ENCODE assay signal across 24 cellular contexts in the genomic region with DNA sequence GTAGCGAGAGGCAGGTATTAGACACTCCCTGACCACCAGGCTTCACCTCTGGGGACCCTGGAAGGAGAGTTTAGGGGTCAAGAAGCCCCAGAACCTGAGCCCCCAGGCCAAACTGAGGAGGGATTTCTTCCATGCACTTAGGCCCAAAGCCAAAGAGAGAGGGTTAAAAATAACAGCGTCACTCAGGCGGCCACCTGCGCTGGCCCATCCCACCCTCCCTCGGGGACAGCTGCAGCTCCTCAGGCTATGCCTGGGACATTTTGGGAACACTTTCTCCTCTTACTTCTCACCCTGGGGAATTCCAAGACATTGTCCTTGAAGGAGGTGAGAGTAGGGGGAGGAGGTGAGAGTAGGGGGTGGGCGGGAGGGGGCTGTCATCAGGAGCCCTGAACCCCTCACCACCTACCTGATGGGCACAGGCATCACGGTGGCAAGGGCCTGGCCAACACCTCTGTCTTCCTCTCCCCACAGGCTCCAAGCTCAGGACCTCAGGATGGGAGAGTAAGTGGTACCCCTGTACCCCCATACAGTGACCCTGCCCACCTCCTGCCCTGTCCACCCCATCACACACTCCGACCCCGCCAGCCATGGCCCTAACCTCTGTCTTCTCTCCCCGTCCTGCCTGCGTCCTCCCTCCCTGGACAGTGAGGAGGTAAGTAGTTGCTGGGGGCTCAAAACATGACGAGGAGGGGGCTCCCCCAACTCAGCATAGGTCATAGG. TPM values are rescaled to one million over a fixed set of nuclear protein-coding genes. Genes with fewer than 3 reads are reported as not detected.
DNase-seq lines count a peak whose midpoint lies in the region; ATAC-seq and TF ChIP-seq lines count a peak whose summit lies in the region.
"Had no signal": no experiment of that assay in that cellular context is flagged by ENCODE, and none has a peak within 500 bp of the region (broad histone marks: within the 10 kb centered on the region; RNA-seq: fewer than 3 reads in every experiment).

No MANE protein-coding gene starts in this region.

- H3K36me3 ChIP-seq in body of pancreas (replicated peaks in 1 of 2; ENCODE audit: insufficient read depth in 1 of 2, low read depth in 2 of 2) (no peaks in the 10 kb centered on the region), gastrocnemius medialis (no peaks in the 10 kb centered on the region)
- H3K36me3 ChIP-seq: heart left ventricle, SJSA1 had no signal

- H3K27ac ChIP-seq in body of pancreas (peak overlapping the region in 3 of 4 donors; percentile 94 to 98 (median 96)), gastrocnemius medialis (peak overlapping the region; percentile 88 to 95 (median 92))
- H3K27ac ChIP-seq: SJSA1 had no signal

- H3K27me3 ChIP-seq in body of pancreas (no peaks in the 10 kb centered on the region), gastrocnemius medialis (no peaks in the 10 kb centered on the region)
- H3K27me3 ChIP-seq: heart left ventricle, SJSA1 had no signal

- TF ChIP-seq CTCF in activated CD8-positive, alpha-beta T cell treated with anti-CD3 and anti-CD28 coated beads for 36 hours (IDR thresholded peaks at IDR 0.05), result no peak
- TF ChIP-seq CTCF in body of pancreas (IDR thresholded peaks at IDR 0.05) (no peak), gastrocnemius medialis (IDR thresholded peaks at IDR 0.05 in 4 of 5, conservative IDR thresholded peaks at IDR 0.05 in 1 of 5) (no peak), endothelial cell (IDR thresholded peaks at IDR 0.05; ENCODE audit: unreplicated experiment) (no peak)

- no peak for ATAC-seq in activated CD8-positive, alpha-beta T cell treated with anti-CD3 and anti-CD28 coated beads, Interleukin-2, amount 10 ng/mL, durations not matched to agents 7 days and 5 days
- ATAC-seq in activated CD8-positive, alpha-beta T cell treated with anti-CD3 and anti-CD28 coated beads for 36 hours, result no peak
- ATAC-seq in HG03066 (IDR thresholded peaks at IDR 0.05; ENCODE audit: low read depth, unreplicated experiment) (peak; percentile 16), body of pancreas (no peak), gastrocnemius medialis (peak; percentile 56 to 58), HG03039 (IDR thresholded peaks at IDR 0.05; ENCODE audit: unreplicated experiment) (no peak)

- H3K4me3 ChIP-seq in body of pancreas (no peak overlapping the region), gastrocnemius medialis (peak overlapping the region; percentile 36 to 57 (median 40))
- H3K4me3 ChIP-seq: SJSA1 had no signal

- TF ChIP-seq POLR2A in body of pancreas (IDR thresholded peaks at IDR 0.05) (no peak), gastrocnemius medialis (IDR thresholded peaks at IDR 0.05) (no peak)

- H3K4me1 ChIP-seq in body of pancreas (peaks cover 79% of the 10 kb centered on the region), gastrocnemius medialis (peaks cover 0 to 28% of the 10 kb centered on the region in 2 donors)

- in situ Hi-C loops in gastrocnemius medialis (cut with MboI; ENCODE audit: low sequenced_read_pairs in 4 of 4), result no loop called here

- peaks cover 24% of the 10 kb centered on the region for H3K4me1 Mint-ChIP-seq in activated CD8-positive, alpha-beta T cell treated with anti-CD3 and anti-CD28 coated beads, Interleukin-2, amount 10 ng/mL, durations not matched to agents 7 days and 5 days (ENCODE audit: low read depth)
- H3K4me1 Mint-ChIP-seq in activated CD8-positive, alpha-beta T cell treated with anti-CD3 and anti-CD28 coated beads for 36 hours (ENCODE audit: low read depth), result peaks cover 19% of the 10 kb centered on the region
- H3K4me1 Mint-ChIP-seq in endothelial cell (ENCODE audit: unreplicated experiment), result no peaks in the 10 kb centered on the region

- 64 to 79% methylated on average over 9 to 12 of the region's 12 CpGs for WGBS in body of pancreas, 2 donors

- no peaks in the 10 kb centered on the region for H3K27me3 Mint-ChIP-seq in activated CD8-positive, alpha-beta T cell treated with anti-CD3 and anti-CD28 coated beads, Interleukin-2, amount 10 ng/mL, durations not matched to agents 7 days and 5 days (ENCODE audit: low read depth)
- H3K27me3 Mint-ChIP-seq in activated CD8-positive, alpha-beta T cell treated with anti-CD3 and anti-CD28 coated beads for 36 hours, result no peaks in the 10 kb centered on the region
- H3K27me3 Mint-ChIP-seq in endothelial cell (ENCODE audit: unreplicated experiment), result peaks cover 3% of the 10 kb centered on the region
- H3K27me3 Mint-ChIP-seq: CD4-positive, alpha-beta memory T cell; type B pancreatic cell had no signal

- H3K9me3 ChIP-seq in body of pancreas, result no peaks in the 10 kb centered on the region
- H3K9me3 ChIP-seq in gastrocnemius medialis, result no peaks in the 10 kb centered on the region
- H3K9me3 ChIP-seq: heart left ventricle, SJSA1 had no signal

- no peaks in the 10 kb centered on the region for H3K36me3 Mint-ChIP-seq in activated CD8-positive, alpha-beta T cell treated with anti-CD3 and anti-CD28 coated beads, Interleukin-2, amount 10 ng/mL, durations not matched to agents 7 days and 5 days (ENCODE audit: low read depth)
- no peaks in the 10 kb centered on the region for H3K36me3 Mint-ChIP-seq in activated CD8-positive, alpha-beta T cell treated with anti-CD3 and anti-CD28 coated beads for 36 hours (ENCODE audit: low read depth)
- no peaks in the 10 kb centered on the region for H3K36me3 Mint-ChIP-seq in endothelial cell (ENCODE audit: low read depth, unreplicated experiment)
- H3K36me3 Mint-ChIP-seq: CD4-positive, alpha-beta memory T cell; type B pancreatic cell had no signal

- DNase-seq in activated CD8-positive, alpha-beta T cell treated with anti-CD3 and anti-CD28 coated beads, Interleukin-2, amount 10 ng/mL, durations not matched to agents 7 days and 5 days, result no peak
- DNase-seq in activated CD8-positive, alpha-beta T cell treated with anti-CD3 and anti-CD28 coated beads for 36 hours, result no peak
- no peak for DNase-seq in body of pancreas
- DNase-seq in gastrocnemius medialis, result peak in 1 of 2 donors; percentile 78
- no peak for DNase-seq in endothelial cell (ENCODE audit: low spot score)
- no peak for DNase-seq in D341Med (ENCODE audit: low spot score)
- DNase-seq: activated CD4-positive, CD25-positive, alpha-beta regulatory T cell; cerebellar nuclear complex; DMS79 treated with DMSO at 0.1 percent for 48 hours; GOT3; NCI-H1048; NCI-H2029 treated with DMSO at 0.1 percent for 48 hours; stimulated activated CD4-positive, alpha-beta T cell treated with anti-CD3 and anti-CD28 coated beads, Interleukin-15, amount 100 ng/mL, for 24 hours; stimulated activated naive CD4-positive, alpha-beta T cell treated with Interleukin-2 at 50 U/mL for 16 hours had no signal

- POLR2A ChIA-PET in activated CD8-positive, alpha-beta T cell treated with anti-CD3 and anti-CD28 coated beads, Interleukin-2, amount 10 ng/mL, durations not matched to agents 7 days and 5 days (lab: Charles Lee), result interaction anchor here (1.0 kb wide), 2 partner anchors 14 to 52 kb away, joined by 3 read pairs; partner anchors contain the start of gene PRR33
- POLR2A ChIA-PET in activated CD8-positive, alpha-beta T cell treated with anti-CD3 and anti-CD28 coated beads for 36 hours (lab: Charles Lee), result interaction anchor here (1.1 to 1.3 kb wide), 2 partner anchors 52 to 145 kb away, joined by 3 read pairs; no protein-coding TSS in a partner anchor

- CTCF ChIA-PET in activated CD8-positive, alpha-beta T cell treated with anti-CD3 and anti-CD28 coated beads, Interleukin-2, amount 10 ng/mL, durations not matched to agents 7 days and 5 days (lab: Charles Lee), result interaction anchor here (1.0 to 1.4 kb wide), 6 partner anchors 43 to 163 kb away, joined by 3 to 8 read pairs (median 3); no protein-coding TSS in a partner anchor
- CTCF ChIA-PET in activated CD8-positive, alpha-beta T cell treated with anti-CD3 and anti-CD28 coated beads for 36 hours (lab: Charles Lee), result interaction anchor here (0.8 to 1.8 kb wide), 8 partner anchors 14 to 313 kb away, joined by 3 to 14 read pairs (median 4); partner anchors contain the start of gene LSP1

- H3K4me3 Mint-ChIP-seq in activated CD8-positive, alpha-beta T cell treated with anti-CD3 and anti-CD28 coated beads, Interleukin-2, amount 10 ng/mL, durations not matched to agents 7 days and 5 days, result no peak overlapping the region
- H3K4me3 Mint-ChIP-seq in activated CD8-positive, alpha-beta T cell treated with anti-CD3 and anti-CD28 coated beads for 36 hours, result no peak overlapping the region
- H3K4me3 Mint-ChIP-seq in endothelial cell (ENCODE audit: unreplicated experiment), result no peak overlapping the region
- H3K4me3 Mint-ChIP-seq: type B pancreatic cell had no signal

- peak overlapping the region; percentile 8 for H3K27ac Mint-ChIP-seq in activated CD8-positive, alpha-beta T cell treated with anti-CD3 and anti-CD28 coated beads, Interleukin-2, amount 10 ng/mL, durations not matched to agents 7 days and 5 days
- no peak overlapping the region for H3K27ac Mint-ChIP-seq in activated CD8-positive, alpha-beta T cell treated with anti-CD3 and anti-CD28 coated beads for 36 hours
- no peak overlapping the region for H3K27ac Mint-ChIP-seq in endothelial cell (ENCODE audit: unreplicated experiment)
- H3K27ac Mint-ChIP-seq: type B pancreatic cell had no signal

- no peaks in the 10 kb centered on the region for H3K9me3 Mint-ChIP-seq in activated CD8-positive, alpha-beta T cell treated with anti-CD3 and anti-CD28 coated beads, Interleukin-2, amount 10 ng/mL, durations not matched to agents 7 days and 5 days (ENCODE audit: insufficient read depth)
- H3K9me3 Mint-ChIP-seq in activated CD8-positive, alpha-beta T cell treated with anti-CD3 and anti-CD28 coated beads for 36 hours, result no peaks in the 10 kb centered on the region
- no peaks in the 10 kb centered on the region for H3K9me3 Mint-ChIP-seq in endothelial cell (ENCODE audit: unreplicated experiment)
- H3K9me3 Mint-ChIP-seq: CD4-positive, alpha-beta memory T cell; type B pancreatic cell had no signal

- intact Hi-C loops in activated CD8-positive, alpha-beta T cell treated with anti-CD3 and anti-CD28 coated beads for 36 hours (cut with micrococcal nuclease), result loop anchor here (5.0 kb wide), 1 partner anchor 43 kb away; no protein-coding TSS in a partner anchor
- intact Hi-C loops in body of pancreas (cut with DNase I), result no loop called here
- intact Hi-C loops in gastrocnemius medialis (cut with DNase I; ENCODE audit: low total_unique reads), result loop anchor here (2.0 to 5.0 kb wide), 2 partner anchors 43 to 79 kb away; partner anchors contain the start of gene TNNT3

RNA-seq across cellular contexts. Expression of gene TNNI2, which starts 0.6 kb away (rescaled TPM):
- total RNA-seq in activated CD8-positive, alpha-beta T cell treated with anti-CD3 and anti-CD28 coated beads, Interleukin-2, amount 10 ng/mL, durations not matched to agents 7 days and 5 days, result under 1 TPM in 1 of 2 experiments, not detected in 1; 0.50 TPM
- total RNA-seq in activated CD8-positive, alpha-beta T cell treated with anti-CD3 and anti-CD28 coated beads for 36 hours, result under 1 TPM in 1 of 2 experiments, not detected in 1; 0.92 TPM
- total RNA-seq in body of pancreas (1 to 10 TPM; 3.4 to 3.6 TPM), gastrocnemius medialis (1,000 to 10,000 TPM; 1,499 to 3,728 (median 2,254) TPM), endothelial cell (ENCODE audit: unreplicated experiment) (not detected)
- total RNA-seq: CD4-positive, alpha-beta memory T cell; fibroblast of lung; NCI-H460; pulmonary artery endothelial cell; SJSA1 had no signal

RNA-seq across cellular contexts. Expression of gene SYT8, which starts 4.6 kb away (rescaled TPM):
- total RNA-seq in activated CD8-positive, alpha-beta T cell treated with anti-CD3 and anti-CD28 coated beads, Interleukin-2, amount 10 ng/mL, durations not matched to agents 7 days and 5 days, result not detected
- not detected for total RNA-seq in activated CD8-positive, alpha-beta T cell treated with anti-CD3 and anti-CD28 coated beads for 36 hours
- total RNA-seq in body of pancreas (10 to 100 TPM in 1 of 2 donors, 1 to 10 TPM in 1; 6.0 to 32.6 TPM), gastrocnemius medialis (not detected), endothelial cell (ENCODE audit: unreplicated experiment) (not detected)
- total RNA-seq: CD4-positive, alpha-beta memory T cell; fibroblast of lung; heart left ventricle; NCI-H460; pulmonary artery endothelial cell; SJSA1; T-helper 2 cell treated with Interferon-gamma antibody and Interleukin-4, amounts not matched to agents 100 ng/mL and 5 ng/mL, for 36 hours had no signal

RNA-seq across cellular contexts. Expression of gene LSP1, which starts 13.5 kb away (rescaled TPM):
- total RNA-seq in activated CD8-positive, alpha-beta T cell treated with anti-CD3 and anti-CD28 coated beads, Interleukin-2, amount 10 ng/mL, durations not matched to agents 7 days and 5 days, result 100 to 1,000 TPM; 463 to 477 TPM
- total RNA-seq in activated CD8-positive, alpha-beta T cell treated with anti-CD3 and anti-CD28 coated beads for 36 hours, result 100 to 1,000 TPM; 247 to 251 TPM
- total RNA-seq in body of pancreas, result 10 to 100 TPM in 1 of 2 donors, 1 to 10 TPM in 1; 9.9 to 11.5 TPM
- 10 to 100 TPM in 1 of 4 donors, 1 to 10 TPM in 3; 3.0 to 13.5 (median 5.5) TPM for total RNA-seq in gastrocnemius medialis
- total RNA-seq in endothelial cell (ENCODE audit: unreplicated experiment), result not detected
- total RNA-seq: NCI-H460, pulmonary artery endothelial cell had no signal

RNA-seq across cellular contexts. Expression of gene PRR33, which starts 52.3 kb away (rescaled TPM):
- total RNA-seq in activated CD8-positive, alpha-beta T cell treated with anti-CD3 and anti-CD28 coated beads, Interleukin-2, amount 10 ng/mL, durations not matched to agents 7 days and 5 days, result under 1 TPM in 1 of 2 experiments, not detected in 1; 0.08 TPM
- under 1 TPM; 0.16 to 0.20 TPM for total RNA-seq in activated CD8-positive, alpha-beta T cell treated with anti-CD3 and anti-CD28 coated beads for 36 hours
- not detected for total RNA-seq in body of pancreas
- 1 to 10 TPM in 2 of 4 donors, under 1 TPM in 2; 0.16 to 2.3 (median 1.0) TPM for total RNA-seq in gastrocnemius medialis
- not detected for total RNA-seq in endothelial cell (ENCODE audit: unreplicated experiment)
- total RNA-seq: CD4-positive, alpha-beta memory T cell; fibroblast of lung; NCI-H460; pulmonary artery endothelial cell; SJSA1; T-helper 2 cell treated with Interferon-gamma antibody and Interleukin-4, amounts not matched to agents 100 ng/mL and 5 ng/mL, for 36 hours had no signal

Comparison
In these comparisons a context has a peak if more than half of its experiments do, and no peak if none do; other contexts are left out.
1. ATAC-seq: peak in HG03066 (single experiment) and gastrocnemius medialis (2 of 2); none in activated CD8-positive, alpha-beta T cell treated with anti-CD3 and anti-CD28 coated beads, Interleukin-2, amount 10 ng/mL, durations not matched to agents 7 days and 5 days (single experiment), activated CD8-positive, alpha-beta T cell treated with anti-CD3 and anti-CD28 coated beads for 36 hours (single experiment), body of pancreas (single experiment) and HG03039 (single experiment).
2. H3K4me3 ChIP-seq: peak in gastrocnemius medialis (4 of 4); none in body of pancreas (0 of 2).
3. RNA of gene TNNI2, which starts 0.6 kb away (total RNA-seq): 1,499 to 3,728 TPM in gastrocnemius medialis; 3.4 to 3.6 TPM in body of pancreas, 0.92 TPM in activated CD8-positive, alpha-beta T cell treated with anti-CD3 and anti-CD28 coated beads for 36 hours, 0.50 TPM in activated CD8-positive, alpha-beta T cell treated with anti-CD3 and anti-CD28 coated beads, Interleukin-2, amount 10 ng/mL, durations not matched to agents 7 days and 5 days and not detected in endothelial cell (single experiment); every median in the first group is over 100 times any median in the second.
4. RNA of gene LSP1, which starts 13.5 kb away (total RNA-seq): 463 to 477 TPM in activated CD8-positive, alpha-beta T cell treated with anti-CD3 and anti-CD28 coated beads, Interleukin-2, amount 10 ng/mL, durations not matched to agents 7 days and 5 days and 247 to 251 TPM in activated CD8-positive, alpha-beta T cell treated with anti-CD3 and anti-CD28 coated beads for 36 hours; 9.9 to 11.5 TPM in body of pancreas, 3.0 to 13.5 TPM in gastrocnemius medialis and not detected in endothelial cell (single experiment); every median in the first group is over 10 times any median in the second.